ENCODE assay signal across 1 cellular context in genomic region chr10:122210481-122211265, GRCh38.
TF ChIP-seq lines count a peak whose summit lies in the region.

No MANE protein-coding gene starts in this region.

TF ChIP-seq in IMR-90, 13 proteins besides CTCF, POLR2A, EP300 and RAD21 (continued from another document):
- TF ChIP-seq BHLHE40 (IDR thresholded peaks at IDR 0.05; ENCODE audit: low read depth, low read length) = no peak
